Comparison of ENCODE assay signal across 8 cellular contexts in genomic region chr11:116193321-116194114, GRCh38.
DNase-seq lines count a peak whose midpoint lies in the region; ATAC-seq and TF ChIP-seq lines count a peak whose summit lies in the region.

No MANE protein-coding gene starts in this region.

- H3K27ac Mint-ChIP-seq in Calu3 (ENCODE audit: unreplicated experiment) (no peak overlapping the region), nephron progenitor cell (peak overlapping the region; percentile 57)

- H3K36me3 Mint-ChIP-seq in Calu3 (ENCODE audit: insufficient read depth, unreplicated experiment), result no peaks in the 10 kb centered on the region
- no peaks in the 10 kb centered on the region for H3K36me3 Mint-ChIP-seq in nephron progenitor cell (ENCODE audit: low read depth)

- CTCF ChIA-PET in Calu3 (lab: Charles Lee), result interaction anchor here (0.6 kb wide), 2 partner anchors 22 to 60 kb away, joined by 3 to 4 read pairs; no protein-coding TSS in a partner anchor

- H3K27me3 Mint-ChIP-seq in Calu3 (ENCODE audit: unreplicated experiment) (peaks cover 58% of the 10 kb centered on the region), nephron progenitor cell (ENCODE audit: low read depth, poor library complexity) (peaks cover 6% of the 10 kb centered on the region)

- no peak for TF ChIP-seq CTCF in Calu3 (IDR thresholded peaks at IDR 0.05; ENCODE audit: unreplicated experiment)
- peak; percentile 9 for TF ChIP-seq CTCF in fibroblast of pulmonary artery (IDR thresholded peaks at IDR 0.05; ENCODE audit: low read length, missing control alignments)
- peak; percentile 26 for TF ChIP-seq CTCF in nephron progenitor cell (IDR thresholded peaks at IDR 0.05)

- H3K9me3 Mint-ChIP-seq in Calu3 (ENCODE audit: low read depth, unreplicated experiment) (no peaks in the 10 kb centered on the region), nephron progenitor cell (no peaks in the 10 kb centered on the region)

- intact Hi-C loops in Calu3 (cut with micrococcal nuclease; ENCODE audit: unreplicated experiment), result no loop called here

- peak overlapping the region; percentile 45 for H3K4me3 ChIP-seq in fibroblast of pulmonary artery (replicated peaks; ENCODE audit: low read depth, low read length)

- no peak for ATAC-seq in GM21576 (IDR thresholded peaks at IDR 0.05; ENCODE audit: unreplicated experiment)

- H3K4me1 Mint-ChIP-seq in Calu3 (ENCODE audit: low read depth, unreplicated experiment), result peaks cover 8% of the 10 kb centered on the region
- peaks cover 88% of the 10 kb centered on the region for H3K4me1 Mint-ChIP-seq in nephron progenitor cell

- no TSS peak for BruUV-seq in Calu3 (replicated peaks; lab: Mats Ljungman, UMichigan)

- DNase-seq in Calu3 (peak; percentile 60), NCI-H82 (lab: John Stamatoyannopoulos, UW) (peak; percentile 71), fibroblast of pulmonary artery (ENCODE audit: low read depth) (peak; percentile 55), nephron progenitor cell (peak; percentile 65), SK-N-DZ (ENCODE audit: low spot score) (no peak), NCI-H128 (lab: John Stamatoyannopoulos, UW; ENCODE audit: unreplicated experiment) (no peak), D341Med (ENCODE audit: low spot score) (no peak)

- peak overlapping the region; percentile 39 for H3K4me3 Mint-ChIP-seq in Calu3 (ENCODE audit: low read depth, unreplicated experiment)
- H3K4me3 Mint-ChIP-seq in nephron progenitor cell, result peak overlapping the region; percentile 91

Comparison
In these comparisons a context has a peak if more than half of its experiments do, and no peak if none do; other contexts are left out.
1. DNase-seq: peak in Calu3 (single experiment), NCI-H82 (single experiment), fibroblast of pulmonary artery (single experiment) and nephron progenitor cell (single experiment); none in SK-N-DZ (single experiment), NCI-H128 (single experiment) and D341Med (single experiment).